12 cellular contexts compared by ENCODE assay signal in the genomic region with DNA sequence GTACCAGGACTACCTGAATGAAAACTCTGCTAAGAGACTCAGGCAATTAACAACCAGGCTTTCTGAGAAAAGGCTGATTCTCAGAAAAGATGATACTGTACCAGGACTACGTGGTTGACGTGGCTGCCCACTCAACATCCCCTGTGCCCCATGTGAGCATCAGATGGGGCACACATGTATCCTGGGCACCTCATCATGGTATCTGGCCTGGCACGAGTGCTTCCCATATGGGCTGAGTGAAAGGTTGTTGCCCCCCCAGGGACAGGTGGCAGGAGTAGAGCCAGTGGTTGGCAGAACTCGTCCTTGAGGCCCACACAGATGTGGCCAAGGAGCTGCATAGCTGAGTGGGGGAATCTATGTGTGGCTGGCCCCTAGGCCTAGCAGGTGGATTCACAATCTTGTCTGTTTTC. TPM values are rescaled to one million over a fixed set of nuclear protein-coding genes. Genes with fewer than 3 reads are reported as not detected.
A peak's percentile ranks its signal among the peaks of the same experiment; 100 is the strongest.
DNase-seq lines count a peak whose midpoint lies in the region; ATAC-seq and TF ChIP-seq lines count a peak whose summit lies in the region.
"Had no signal": no experiment of that assay in that cellular context is flagged by ENCODE, and none has a peak within 500 bp of the region (broad histone marks: within the 10 kb centered on the region; RNA-seq: fewer than 3 reads in every experiment).

No MANE protein-coding gene starts in this region.

- POLR2A ChIA-PET in IMR-90 (lab: Charles Lee; ENCODE audit: unreplicated experiment), result no interaction called here
- POLR2A ChIA-PET in activated CD4-positive, alpha-beta memory T cell treated with anti-CD3 and anti-CD28 coated beads, Interleukin-2, amount 10 ng/mL, durations not matched to agents 7 days and 5 days (lab: Charles Lee), result interaction anchor here (0.6 to 4.6 kb wide), 13 partner anchors 9 to 262 kb away, joined by 3 to 81 read pairs (median 5); partner anchors contain the start of genes B3GNT9, CBFB, FBXL8 and TRADD

- in situ Hi-C loops in IMR-90 (cut with MboI; ENCODE audit: low sequenced_read_pairs), result no loop called here

- no peaks in the 10 kb centered on the region for H3K27me3 ChIP-seq in IMR-90 (ENCODE audit: control insufficient read depth, insufficient read depth, low read length)
- H3K27me3 ChIP-seq: Peyer's patch had no signal

- peaks cover 4% of the 10 kb centered on the region for H3K4me1 ChIP-seq in IMR-90 (ENCODE audit: control insufficient read depth, insufficient read depth, low read length)
- H3K4me1 ChIP-seq: Peyer's patch had no signal

- BruUV-seq in IMR-90 (replicated peaks; lab: Mats Ljungman, UMichigan), result no TSS peak

- no peak overlapping the region for H4K91ac ChIP-seq in IMR-90 (ENCODE audit: insufficient read depth, low read depth, low read length)

- H3K9me3 ChIP-seq in IMR-90 (ENCODE audit: control insufficient read depth, insufficient read depth, low read length), result no peaks in the 10 kb centered on the region
- H3K9me3 ChIP-seq: Peyer's patch had no signal

- no peak overlapping the region for H2BK120ac ChIP-seq in IMR-90 (ENCODE audit: low read depth, low read length)

- no peak for TF ChIP-seq POLR2A in IMR-90 (IDR thresholded peaks at IDR 0.05; ENCODE audit: low read depth, low read length)

- peaks cover 70% of the 10 kb centered on the region for H3K4me1 Mint-ChIP-seq in activated CD4-positive, alpha-beta memory T cell treated with anti-CD3 and anti-CD28 coated beads, Interleukin-2, amount 10 ng/mL, durations not matched to agents 7 days and 5 days
- peaks cover 39% of the 10 kb centered on the region for H3K4me1 Mint-ChIP-seq in activated naive CD8-positive, alpha-beta T cell treated with anti-CD3 and anti-CD28 coated beads for 36 hours
- peaks cover 14% of the 10 kb centered on the region for H3K4me1 Mint-ChIP-seq in nephron progenitor cell

- H3K79me1 ChIP-seq in IMR-90 (ENCODE audit: low read depth in 1 of 2, low read length in 2 of 2), result no peaks in the 10 kb centered on the region

- no peak overlapping the region for H2BK20ac ChIP-seq in IMR-90 (ENCODE audit: low read depth, low read length)

- peak overlapping the region; percentile 5 for H2AK9ac ChIP-seq in IMR-90 (replicated peaks; ENCODE audit: low read depth, low read length, poor library complexity)

- no peak overlapping the region for H3K18ac ChIP-seq in IMR-90 (ENCODE audit: low read depth, low read length)

- no peaks in the 10 kb centered on the region for H4K20me1 ChIP-seq in IMR-90 (ENCODE audit: insufficient read depth, low read length)

- no peak overlapping the region for H2AK5ac ChIP-seq in IMR-90 (ENCODE audit: low read depth, low read length)

- H3K27ac Mint-ChIP-seq in activated CD4-positive, alpha-beta memory T cell treated with anti-CD3 and anti-CD28 coated beads, Interleukin-2, amount 10 ng/mL, durations not matched to agents 7 days and 5 days, result peak overlapping the region; percentile 98
- peak overlapping the region; percentile 98 for H3K27ac Mint-ChIP-seq in activated naive CD8-positive, alpha-beta T cell treated with anti-CD3 and anti-CD28 coated beads for 36 hours
- H3K27ac Mint-ChIP-seq in nephron progenitor cell, result no peak overlapping the region
- H3K27ac Mint-ChIP-seq: dendritic cell treated with granulocyte-macrophage colony-stimulating factor and Interleukin-4, amounts not matched to agents 40 ng/mL and 50 ng/mL, for 4 days had no signal

- H2BK5ac ChIP-seq in IMR-90 (ENCODE audit: low read depth, low read length, poor library complexity, severe bottlenecking), result no peak overlapping the region

- H2AFZ ChIP-seq in IMR-90 (replicated peaks; ENCODE audit: low read length, poor library complexity), result no peak overlapping the region

- H3K4me3 ChIP-seq in IMR-90 (ENCODE audit: insufficient read depth, low read depth, low read length), result no peak overlapping the region
- H3K4me3 ChIP-seq: Peyer's patch had no signal

- no peak overlapping the region for H3K9ac ChIP-seq in IMR-90 (ENCODE audit: low read depth, low read length)

- CTCF ChIA-PET in IMR-90 (lab: Yijun Ruan, JAX), result no interaction called here
- CTCF ChIA-PET in activated CD4-positive, alpha-beta memory T cell treated with anti-CD3 and anti-CD28 coated beads, Interleukin-2, amount 10 ng/mL, durations not matched to agents 7 days and 5 days (lab: Charles Lee), result interaction anchor here (0.5 to 3.1 kb wide), 12 partner anchors 22 to 496 kb away, joined by 3 to 20 read pairs (median 4); partner anchors contain the start of genes ATP6V0D1, CES3 and NAE1

- no peak overlapping the region for H4K5ac ChIP-seq in IMR-90 (ENCODE audit: low read depth, low read length)

- dilution Hi-C loops in IMR-90 (cut with HindIII; ENCODE audit: low sequenced_read_pairs, unreplicated experiment), result no loop called here

- no peaks in the 10 kb centered on the region for H3K27me3 Mint-ChIP-seq in activated CD4-positive, alpha-beta memory T cell treated with anti-CD3 and anti-CD28 coated beads, Interleukin-2, amount 10 ng/mL, durations not matched to agents 7 days and 5 days
- peaks cover 5% of the 10 kb centered on the region for H3K27me3 Mint-ChIP-seq in activated naive CD8-positive, alpha-beta T cell treated with anti-CD3 and anti-CD28 coated beads for 36 hours
- H3K27me3 Mint-ChIP-seq in nephron progenitor cell (ENCODE audit: low read depth, poor library complexity), result peaks cover 27% of the 10 kb centered on the region

- no peak overlapping the region for H3K14ac ChIP-seq in IMR-90 (replicated peaks; ENCODE audit: low read depth, low read length)

- no peaks in the 10 kb centered on the region for H3K36me3 ChIP-seq in IMR-90 (ENCODE audit: control insufficient read depth, insufficient read depth, low read length)
- H3K36me3 ChIP-seq: Peyer's patch had no signal

- no peak for ATAC-seq in IMR-90 (ENCODE audit: low read depth)
- ATAC-seq in HG03457 (IDR thresholded peaks at IDR 0.05; ENCODE audit: unreplicated experiment), result no peak
- ATAC-seq in GM18519 (IDR thresholded peaks at IDR 0.05; ENCODE audit: low FRiP score, unreplicated experiment), result no peak

- 100% methylated on average over 2 of the region's 4 CpGs; no CpG with 5 or more reads in 1 of the 2 experiments for WGBS in IMR-90 (ENCODE audit: extremely low coverage in 2 of 2, insufficient read length in 1 of 2), 2 experiments

- intact Hi-C loops in IMR-90 (cut with micrococcal nuclease), result no loop called here

- H3K4ac ChIP-seq in IMR-90 (ENCODE audit: low read depth, low read length), result no peak overlapping the region

- no peak overlapping the region for H3K56ac ChIP-seq in IMR-90 (ENCODE audit: extremely low read depth, insufficient read depth, low read length)

- no peak overlapping the region for H3K27ac ChIP-seq in IMR-90 (ENCODE audit: insufficient read depth, low read length)
- H3K27ac ChIP-seq: Peyer's patch had no signal

- peaks cover 23% of the 10 kb centered on the region for H3K36me3 Mint-ChIP-seq in activated CD4-positive, alpha-beta memory T cell treated with anti-CD3 and anti-CD28 coated beads, Interleukin-2, amount 10 ng/mL, durations not matched to agents 7 days and 5 days (ENCODE audit: low read depth)
- peaks cover 8% of the 10 kb centered on the region for H3K36me3 Mint-ChIP-seq in activated naive CD8-positive, alpha-beta T cell treated with anti-CD3 and anti-CD28 coated beads for 36 hours
- no peaks in the 10 kb centered on the region for H3K36me3 Mint-ChIP-seq in nephron progenitor cell (ENCODE audit: low read depth)

- TF ChIP-seq RAD21 in IMR-90 (IDR thresholded peaks at IDR 0.05; ENCODE audit: low read length), result no peak

- H3K4me3 Mint-ChIP-seq in activated CD4-positive, alpha-beta memory T cell treated with anti-CD3 and anti-CD28 coated beads, Interleukin-2, amount 10 ng/mL, durations not matched to agents 7 days and 5 days, result peak overlapping the region; percentile 7
- H3K4me3 Mint-ChIP-seq in activated naive CD8-positive, alpha-beta T cell treated with anti-CD3 and anti-CD28 coated beads for 36 hours, result no peak overlapping the region
- H3K4me3 Mint-ChIP-seq in nephron progenitor cell, result no peak overlapping the region
- H3K4me3 Mint-ChIP-seq: dendritic cell treated with granulocyte-macrophage colony-stimulating factor and Interleukin-4, amounts not matched to agents 40 ng/mL and 50 ng/mL, for 4 days had no signal

- DNase-seq in IMR-90, result no peak
- peak; percentile 81 for DNase-seq in activated CD4-positive, alpha-beta memory T cell treated with anti-CD3 and anti-CD28 coated beads, Interleukin-2, amount 10 ng/mL, durations not matched to agents 7 days and 5 days
- peak; percentile 73 for DNase-seq in activated naive CD8-positive, alpha-beta T cell treated with anti-CD3 and anti-CD28 coated beads for 36 hours
- peak; percentile 60 to 68 for DNase-seq in stimulated activated CD4-positive, alpha-beta T cell treated with anti-CD3 and anti-CD28 coated beads, Interleukin-4, amount 100 ng/mL, for 48 hours (ENCODE audit: low read depth in 2 of 2)
- no peak for DNase-seq in central memory CD4-positive, alpha-beta T cell
- DNase-seq in nephron progenitor cell, result no peak
- DNase-seq: mesendoderm, Peyer's patch had no signal

- no peak overlapping the region for H3K23ac ChIP-seq in IMR-90 (ENCODE audit: low read depth, low read length)

- H4K8ac ChIP-seq in IMR-90 (ENCODE audit: low read depth in 2 of 2, low read length in 2 of 2), result no peak overlapping the region

- no peak overlapping the region for H2BK15ac ChIP-seq in IMR-90 (ENCODE audit: low read depth, low read length)

- TF ChIP-seq CTCF in IMR-90 (conservative IDR thresholded peaks at IDR 0.05; ENCODE audit: low read depth, low read length) (no peak), nephron progenitor cell (IDR thresholded peaks at IDR 0.05) (no peak)

- H3K4me2 ChIP-seq in IMR-90 (ENCODE audit: low read depth, low read length), result no peak overlapping the region

- H3K9me1 ChIP-seq in IMR-90 (ENCODE audit: insufficient read depth, low read length), result peaks cover 4% of the 10 kb centered on the region; the same call in 1 of the 2 replicates

- peaks cover 4% of the 10 kb centered on the region for H3K9me3 Mint-ChIP-seq in activated CD4-positive, alpha-beta memory T cell treated with anti-CD3 and anti-CD28 coated beads, Interleukin-2, amount 10 ng/mL, durations not matched to agents 7 days and 5 days
- H3K9me3 Mint-ChIP-seq in activated naive CD8-positive, alpha-beta T cell treated with anti-CD3 and anti-CD28 coated beads for 36 hours, result no peaks in the 10 kb centered on the region
- no peaks in the 10 kb centered on the region for H3K9me3 Mint-ChIP-seq in nephron progenitor cell
- H3K9me3 Mint-ChIP-seq: dendritic cell treated with granulocyte-macrophage colony-stimulating factor and Interleukin-4, amounts not matched to agents 40 ng/mL and 50 ng/mL, for 4 days had no signal

RNA-seq across cellular contexts. Expression of gene CES4A, which starts 3.5 kb away (rescaled TPM):
- total RNA-seq in IMR-90 (2012; rRNA removed), result 0.72 and 0.83 TPM in 2 replicates
- polyA plus RNA-seq in IMR-90 (2012; rRNA removed), result 4.0 and 4.7 TPM in 2 replicates
- 1.7 and 2.2 TPM in 2 replicates for polyA plus RNA-seq in IMR-90 (2012; cell fraction: cytosol; rRNA removed)
- polyA plus RNA-seq in IMR-90 (2012; cell fraction: nucleus; rRNA removed; ENCODE audit: low replicate concordance), result 43.1 and 51.7 TPM in 2 replicates
- 10 to 100 TPM; 37.8 to 39.3 TPM for total RNA-seq in activated CD4-positive, alpha-beta memory T cell treated with anti-CD3 and anti-CD28 coated beads, Interleukin-2, amount 10 ng/mL, durations not matched to agents 7 days and 5 days
- 1 to 10 TPM; 3.5 to 4.6 TPM for total RNA-seq in activated naive CD8-positive, alpha-beta T cell treated with anti-CD3 and anti-CD28 coated beads for 36 hours
- total RNA-seq: M059J had no signal

RNA-seq across cellular contexts. Expression of gene CES3, which starts 23.8 kb away (rescaled TPM):
- under 0.01 TPM in 1 of 2 replicates, not detected in the other for total RNA-seq in IMR-90 (2012; rRNA removed)
- 0.03 and 0.06 TPM in 2 replicates for polyA plus RNA-seq in IMR-90 (2012; rRNA removed)
- 0.03 TPM in 1 of 2 replicates, not detected in the other for polyA plus RNA-seq in IMR-90 (2012; cell fraction: cytosol; rRNA removed)
- 1.8 and 1.9 TPM in 2 replicates for polyA plus RNA-seq in IMR-90 (2012; cell fraction: nucleus; rRNA removed; ENCODE audit: low replicate concordance)
- 1 to 10 TPM; 6.1 to 6.3 TPM for total RNA-seq in activated CD4-positive, alpha-beta memory T cell treated with anti-CD3 and anti-CD28 coated beads, Interleukin-2, amount 10 ng/mL, durations not matched to agents 7 days and 5 days
- total RNA-seq in activated naive CD8-positive, alpha-beta T cell treated with anti-CD3 and anti-CD28 coated beads for 36 hours, result under 1 TPM; 0.43 to 0.80 TPM

RNA-seq across cellular contexts. Expression of gene CBFB, which starts 44.0 kb away (rescaled TPM):
- 48.0 and 110 TPM in 2 replicates for total RNA-seq in IMR-90 (2012; rRNA removed)
- 39.8 and 44.2 TPM in 2 replicates for polyA plus RNA-seq in IMR-90 (2012; rRNA removed)
- polyA plus RNA-seq in IMR-90 (2012; cell fraction: cytosol; rRNA removed), result 21.2 and 26.2 TPM in 2 replicates
- polyA plus RNA-seq in IMR-90 (2012; cell fraction: nucleus; rRNA removed; ENCODE audit: low replicate concordance), result 21.3 and 21.6 TPM in 2 replicates
- total RNA-seq in activated CD4-positive, alpha-beta memory T cell treated with anti-CD3 and anti-CD28 coated beads, Interleukin-2, amount 10 ng/mL, durations not matched to agents 7 days and 5 days, result 100 to 1,000 TPM; 236 to 238 TPM
- total RNA-seq in activated naive CD8-positive, alpha-beta T cell treated with anti-CD3 and anti-CD28 coated beads for 36 hours, result 100 to 1,000 TPM; 110 to 114 TPM

RNA-seq across cellular contexts. Expression of gene CES2, which starts 49.6 kb away (rescaled TPM):
- total RNA-seq in IMR-90 (2012; rRNA removed), result 11.9 and 15.1 TPM in 2 replicates
- polyA plus RNA-seq in IMR-90 (2012; rRNA removed), result 23.2 and 24.2 TPM in 2 replicates
- polyA plus RNA-seq in IMR-90 (2012; cell fraction: cytosol; rRNA removed), result 15.5 and 21.1 TPM in 2 replicates
- 45.3 and 69.6 TPM in 2 replicates for polyA plus RNA-seq in IMR-90 (2012; cell fraction: nucleus; rRNA removed; ENCODE audit: low replicate concordance)
- 10 to 100 TPM; 32.9 to 33.5 TPM for total RNA-seq in activated CD4-positive, alpha-beta memory T cell treated with anti-CD3 and anti-CD28 coated beads, Interleukin-2, amount 10 ng/mL, durations not matched to agents 7 days and 5 days
- 10 to 100 TPM; 23.3 to 24.9 TPM for total RNA-seq in activated naive CD8-positive, alpha-beta T cell treated with anti-CD3 and anti-CD28 coated beads for 36 hours

RNA-seq across cellular contexts. Expression of gene CIAO2B, which starts 50.7 kb away (rescaled TPM):
- 148 and 168 TPM in 2 replicates for total RNA-seq in IMR-90 (2012; rRNA removed)
- polyA plus RNA-seq in IMR-90 (2012; rRNA removed), result 234 and 283 TPM in 2 replicates
- 232 and 454 TPM in 2 replicates for polyA plus RNA-seq in IMR-90 (2012; cell fraction: cytosol; rRNA removed)
- polyA plus RNA-seq in IMR-90 (2012; cell fraction: nucleus; rRNA removed; ENCODE audit: low replicate concordance), result 113 and 168 TPM in 2 replicates
- 100 to 1,000 TPM; 116 to 121 TPM for total RNA-seq in activated CD4-positive, alpha-beta memory T cell treated with anti-CD3 and anti-CD28 coated beads, Interleukin-2, amount 10 ng/mL, durations not matched to agents 7 days and 5 days
- total RNA-seq in activated naive CD8-positive, alpha-beta T cell treated with anti-CD3 and anti-CD28 coated beads for 36 hours, result 100 to 1,000 TPM; 152 to 153 TPM

Comparison
In these comparisons a context has a peak if more than half of its experiments do, and no peak if none do; other contexts are left out.
1. DNase-seq: peak in activated CD4-positive, alpha-beta memory T cell treated with anti-CD3 and anti-CD28 coated beads, Interleukin-2, amount 10 ng/mL, durations not matched to agents 7 days and 5 days (single experiment), activated naive CD8-positive, alpha-beta T cell treated with anti-CD3 and anti-CD28 coated beads for 36 hours (single experiment) and stimulated activated CD4-positive, alpha-beta T cell treated with anti-CD3 and anti-CD28 coated beads, Interleukin-4, amount 100 ng/mL, for 48 hours (2 of 2); none in IMR-90 (single experiment), central memory CD4-positive, alpha-beta T cell (single experiment) and nephron progenitor cell (single experiment).
2. RNA of gene CES4A, which starts 3.5 kb away (total RNA-seq): 37.8 to 39.3 TPM in activated CD4-positive, alpha-beta memory T cell treated with anti-CD3 and anti-CD28 coated beads, Interleukin-2, amount 10 ng/mL, durations not matched to agents 7 days and 5 days; 3.5 to 4.6 TPM in activated naive CD8-positive, alpha-beta T cell treated with anti-CD3 and anti-CD28 coated beads for 36 hours and 0.72 to 0.83 TPM in IMR-90; every median in the first group is over 4 times any median in the second.